ENCODE assay signal across 14 cellular contexts in genomic region chr15:51732661-51733060, GRCh38. TPM values are rescaled to one million over a fixed set of nuclear protein-coding genes. Genes with fewer than 3 reads are reported as not detected.
DNase-seq lines count a peak whose midpoint lies in the region; ATAC-seq, FAIRE-seq and TF ChIP-seq lines count a peak whose summit lies in the region.
"Had no signal": no experiment of that assay in that cellular context is flagged by ENCODE, and none has a peak within 500 bp of the region (broad histone marks: within the 10 kb centered on the region; RNA-seq: fewer than 3 reads in every experiment).

No MANE protein-coding gene starts in this region.

- H3K4me1 Mint-ChIP-seq in T-helper 2 cell treated with Interferon-gamma antibody and Interleukin-4, amounts not matched to agents 5 μg/mL and 100 μg/mL, for 36 hours (ENCODE audit: low read depth) = peaks cover 60% of the 10 kb centered on the region
- peaks cover 69% of the 10 kb centered on the region for H3K4me1 Mint-ChIP-seq in stimulated activated effector memory CD8-positive, alpha-beta T cell treated with anti-CD3 and anti-CD28 coated beads, Interleukin-12 subunit alpha, Interleukin-12 subunit beta, amount 100 ng/mL, for 72 hours

- no peak for ATAC-seq in stimulated activated effector memory CD8-positive, alpha-beta T cell treated with anti-CD3 and anti-CD28 coated beads, Interleukin-12 subunit alpha, Interleukin-12 subunit beta, amount 100 ng/mL, for 72 hours

- no peak overlapping the region for H3K9ac ChIP-seq in kidney (ENCODE audit: low read length in 2 of 2)

- H3K4me3 ChIP-seq in dorsolateral prefrontal cortex (peak overlapping the region in 1 of 59 donors; percentile 35), kidney (ENCODE audit: low read length in 2 of 2) (no peak overlapping the region)
- H3K4me3 ChIP-seq: smooth muscle cell had no signal

- no peaks in the 10 kb centered on the region for H3K27me3 Mint-ChIP-seq in T-helper 2 cell treated with Interferon-gamma antibody and Interleukin-4, amounts not matched to agents 5 μg/mL and 100 μg/mL, for 36 hours (ENCODE audit: low read depth)

- H3K9me3 ChIP-seq in kidney (ENCODE audit: control insufficient read depth in 1 of 2, low read length in 2 of 2) = no peaks in the 10 kb centered on the region

- H3K4me3 Mint-ChIP-seq in T-helper 2 cell treated with Interferon-gamma antibody and Interleukin-4, amounts not matched to agents 5 μg/mL and 100 μg/mL, for 36 hours = peak overlapping the region; percentile 57
- H3K4me3 Mint-ChIP-seq in stimulated activated effector memory CD8-positive, alpha-beta T cell treated with anti-CD3 and anti-CD28 coated beads, Interleukin-12 subunit alpha, Interleukin-12 subunit beta, amount 100 ng/mL, for 72 hours = peak overlapping the region; percentile 76

- intact Hi-C loops in dorsolateral prefrontal cortex (cut with DNase I) (no loop called here), kidney (cut with DNase I) (no loop called here)

- peak overlapping the region in 42 of 59 donors; percentile 7 to 95 (median 71) for H3K27ac ChIP-seq in dorsolateral prefrontal cortex
- peak overlapping the region in 1 of 2 donors; percentile 93 for H3K27ac ChIP-seq in kidney (ENCODE audit: low read depth in 2 of 2, low read length in 2 of 2)

- TF ChIP-seq CTCF in dorsolateral prefrontal cortex (IDR thresholded peaks at IDR 0.05 in 54 of 56, conservative IDR thresholded peaks at IDR 0.05 in 2 of 56; ENCODE audit: low read depth in 1 of 56, partially characterized antibody in 56 of 56) = no peak
- no peak for TF ChIP-seq CTCF in kidney (IDR thresholded peaks at IDR 0.05; ENCODE audit: borderline replicate concordance, extremely low read depth, insufficient read depth)

- peaks cover 24% of the 10 kb centered on the region for H3K36me3 Mint-ChIP-seq in T-helper 2 cell treated with Interferon-gamma antibody and Interleukin-4, amounts not matched to agents 5 μg/mL and 100 μg/mL, for 36 hours (ENCODE audit: low read depth)
- H3K36me3 Mint-ChIP-seq in stimulated activated effector memory CD8-positive, alpha-beta T cell treated with anti-CD3 and anti-CD28 coated beads, Interleukin-12 subunit alpha, Interleukin-12 subunit beta, amount 100 ng/mL, for 72 hours = peaks cover 12% of the 10 kb centered on the region

- FAIRE-seq in kidney (lab: Jason Lieb, UNC) = no peak

- no peaks in the 10 kb centered on the region for H3K9me3 Mint-ChIP-seq in T-helper 2 cell treated with Interferon-gamma antibody and Interleukin-4, amounts not matched to agents 5 μg/mL and 100 μg/mL, for 36 hours
- no peaks in the 10 kb centered on the region for H3K9me3 Mint-ChIP-seq in stimulated activated effector memory CD8-positive, alpha-beta T cell treated with anti-CD3 and anti-CD28 coated beads, Interleukin-12 subunit alpha, Interleukin-12 subunit beta, amount 100 ng/mL, for 72 hours

- H3K4me1 ChIP-seq in kidney (ENCODE audit: control insufficient read depth in 1 of 2, insufficient read depth in 1 of 2, low read depth in 1 of 2, low read length in 2 of 2) = peaks cover 0 to 20% of the 10 kb centered on the region in 2 donors

- H3K36me3 ChIP-seq in kidney (ENCODE audit: control insufficient read depth in 1 of 2, insufficient read depth in 2 of 2, low read length in 2 of 2) = no peaks in the 10 kb centered on the region

- peak overlapping the region; percentile 74 for H3K27ac Mint-ChIP-seq in T-helper 2 cell treated with Interferon-gamma antibody and Interleukin-4, amounts not matched to agents 5 μg/mL and 100 μg/mL, for 36 hours
- H3K27ac Mint-ChIP-seq in stimulated activated effector memory CD8-positive, alpha-beta T cell treated with anti-CD3 and anti-CD28 coated beads, Interleukin-12 subunit alpha, Interleukin-12 subunit beta, amount 100 ng/mL, for 72 hours = peak overlapping the region; percentile 89

- no peaks in the 10 kb centered on the region for H3K27me3 ChIP-seq in dorsolateral prefrontal cortex

- DNase-seq in T-helper 2 cell treated with Interferon-gamma antibody and Interleukin-4, amounts not matched to agents 5 μg/mL and 100 μg/mL, for 36 hours (ENCODE audit: low spot score) = no peak
- DNase-seq in T-helper 2 cell = no peak
- peak; percentile 25 for DNase-seq in OCI-M1 (lab: John Stamatoyannopoulos, UW)
- no peak for DNase-seq in dorsolateral prefrontal cortex
- DNase-seq in stimulated activated effector memory CD8-positive, alpha-beta T cell treated with anti-CD3 and anti-CD28 coated beads, Interleukin-12 subunit alpha, Interleukin-12 subunit beta, amount 100 ng/mL, for 72 hours (ENCODE audit: low spot score in 2 of 2) = no peak
- DNase-seq in NCI-H1105 (lab: John Stamatoyannopoulos, UW) = no peak
- DNase-seq in kidney = no peak
- no peak for DNase-seq in stimulated activated CD8-positive, alpha-beta memory T cell treated with anti-CD3 and anti-CD28 coated beads, Interleukin-4, amount 100 ng/mL, for 48 hours
- DNase-seq: 8988T; DMS53; effector CD4-positive, alpha-beta T cell; MM.1S; NCI-H510A had no signal

RNA-seq across cellular contexts. Expression of gene LYSMD2, which starts 4.8 kb away (rescaled TPM):
- total RNA-seq in dorsolateral prefrontal cortex (10 to 100 TPM in 119 of 120 experiments, 1 to 10 TPM in 1; 9.8 to 63.1 (median 38.4) TPM), kidney (11.7 TPM)
- polyA plus RNA-seq in kidney (ENCODE audit: insufficient read depth, low read depth, low replicate concordance) = 21.5 TPM

RNA-seq across cellular contexts. Expression of gene TMOD2, which starts 18.7 kb away (rescaled TPM):
- total RNA-seq in dorsolateral prefrontal cortex (100 to 1,000 TPM; 156 to 398 (median 304) TPM), kidney (9.3 TPM)
- polyA plus RNA-seq in kidney (ENCODE audit: insufficient read depth, low read depth, low replicate concordance) = 2.5 TPM

RNA-seq across cellular contexts. Expression of gene SCG3, which starts 51.4 kb away (rescaled TPM):
- total RNA-seq in dorsolateral prefrontal cortex (100 to 1,000 TPM in 100 of 120 experiments, 10 to 100 TPM in 20; 40.1 to 220 (median 136) TPM), kidney (0.13 TPM)
- 0.11 TPM for polyA plus RNA-seq in kidney (ENCODE audit: insufficient read depth, low read depth, low replicate concordance)
- total RNA-seq: smooth muscle cell had no signal
- polyA plus RNA-seq: smooth muscle cell had no signal

Comparison
In these comparisons a context has a peak if more than half of its experiments do, and no peak if none do; other contexts are left out.
1. RNA of gene TMOD2, which starts 18.7 kb away (total RNA-seq): 156 to 398 TPM in dorsolateral prefrontal cortex; 9.3 TPM in kidney (single experiment); every median in the first group is over 10 times any median in the second.
2. RNA of gene SCG3, which starts 51.4 kb away (total RNA-seq): 40.1 to 220 TPM in dorsolateral prefrontal cortex; 0.13 TPM in kidney (single experiment); every median in the first group is over 10 times any median in the second.